ENCODE assay signal across 8 cellular contexts in genomic region chr15:55196011-55196410, GRCh38. TPM values are rescaled to one million over a fixed set of nuclear protein-coding genes. Genes with fewer than 3 reads are reported as not detected.
DNase-seq lines count a peak whose midpoint lies in the region; ATAC-seq, FAIRE-seq and TF ChIP-seq lines count a peak whose summit lies in the region.

No MANE protein-coding gene starts in this region.

- no peak overlapping the region for H3K4me3 Mint-ChIP-seq in astrocyte (ENCODE audit: unreplicated experiment)
- H3K4me3 Mint-ChIP-seq in activated T-cell treated with anti-CD3 and anti-CD28 coated beads, Interleukin-2, amount 50 U/mL, for 72 hours, result no peak overlapping the region

- H3K36me3 Mint-ChIP-seq in astrocyte (ENCODE audit: low read depth, unreplicated experiment), result peaks cover 3% of the 10 kb centered on the region
- peaks cover 12 to 37% of the 10 kb centered on the region in 2 donors for H3K36me3 Mint-ChIP-seq in activated T-cell treated with anti-CD3 and anti-CD28 coated beads, Interleukin-2, amount 50 U/mL, for 72 hours (ENCODE audit: insufficient read depth in 2 of 2)

- TF ChIP-seq POLR2A in heart left ventricle (IDR thresholded peaks at IDR 0.05) (no peak), lower leg skin (IDR thresholded peaks at IDR 0.05) (no peak), uterus (IDR thresholded peaks at IDR 0.05) (no peak)

- H3K4me1 ChIP-seq in heart left ventricle (peaks cover 0 to 43% (median 26%) of the 10 kb centered on the region in 12 donors), astrocyte (ENCODE audit: insufficient read depth, low read length) (peaks cover 11% of the 10 kb centered on the region), uterus (peaks cover 0 to 6% of the 10 kb centered on the region in 2 donors)

- H3K27ac ChIP-seq in heart left ventricle (peak overlapping the region; percentile 78 to 93 (median 90)), astrocyte (ENCODE audit: low read depth, low read length) (peak overlapping the region; percentile 94), uterus (peak overlapping the region; percentile 91 to 93)

- H3K9me3 Mint-ChIP-seq in astrocyte (ENCODE audit: unreplicated experiment), result no peaks in the 10 kb centered on the region
- peaks cover 2 to 7% of the 10 kb centered on the region in 2 donors for H3K9me3 Mint-ChIP-seq in activated T-cell treated with anti-CD3 and anti-CD28 coated beads, Interleukin-2, amount 50 U/mL, for 72 hours

- H2AFZ ChIP-seq in astrocyte (ENCODE audit: low read depth, low read length), result no peak overlapping the region

- H3K36me3 ChIP-seq in heart left ventricle (peaks cover 0 to 17% (median 14%) of the 10 kb centered on the region in 9 donors), astrocyte (ENCODE audit: insufficient read depth, low read length) (peaks cover 14% of the 10 kb centered on the region), uterus (no peaks in the 10 kb centered on the region)

- DNase-seq in heart left ventricle, result no peak
- DNase-seq in cardiac septum (ENCODE audit: low spot score), result no peak
- no peak for DNase-seq in astrocyte (ENCODE audit: low read depth)
- DNase-seq in lower leg skin (ENCODE audit: low spot score in 2 of 2), result no peak
- DNase-seq in uterus, result no peak
- no peak for DNase-seq in posterior vena cava (ENCODE audit: low spot score)
- DNase-seq in C1 segment of cervical spinal cord (lab: John Stamatoyannopoulos, UW), result no peak
- DNase-seq in activated T-cell treated with anti-CD3 and anti-CD28 coated beads, Interleukin-2, amount 50 U/mL, for 72 hours, result no peak

- H3K4me2 ChIP-seq in astrocyte (ENCODE audit: low read length), result peak overlapping the region; percentile 91

- H3K27me3 ChIP-seq in heart left ventricle, result no peaks in the 10 kb centered on the region
- H3K27me3 ChIP-seq in astrocyte (ENCODE audit: insufficient read depth, low read length), result no peaks in the 10 kb centered on the region
- H3K27me3 ChIP-seq in uterus, result no peaks in the 10 kb centered on the region

- H4K20me1 ChIP-seq in astrocyte (ENCODE audit: insufficient read depth, low read length), result peaks cover 46% of the 10 kb centered on the region

- peak overlapping the region; percentile 96 for H3K9ac ChIP-seq in astrocyte (ENCODE audit: low read length)

- no peaks in the 10 kb centered on the region for H3K27me3 Mint-ChIP-seq in astrocyte (ENCODE audit: low read depth, unreplicated experiment)
- no peaks in the 10 kb centered on the region for H3K27me3 Mint-ChIP-seq in activated T-cell treated with anti-CD3 and anti-CD28 coated beads, Interleukin-2, amount 50 U/mL, for 72 hours (ENCODE audit: low read depth)

- no peak for ATAC-seq in heart left ventricle
- ATAC-seq in activated T-cell treated with anti-CD3 and anti-CD28 coated beads, Interleukin-2, amount 50 U/mL, for 72 hours (replicated peaks in 1 of 2), result no peak

- H3K9me3 ChIP-seq in heart left ventricle (no peaks in the 10 kb centered on the region), astrocyte (ENCODE audit: insufficient read depth, low read depth, low read length) (no peaks in the 10 kb centered on the region), uterus (no peaks in the 10 kb centered on the region)

- H3K4me1 Mint-ChIP-seq in astrocyte (ENCODE audit: low read depth, unreplicated experiment), result peaks cover 20% of the 10 kb centered on the region
- H3K4me1 Mint-ChIP-seq in activated T-cell treated with anti-CD3 and anti-CD28 coated beads, Interleukin-2, amount 50 U/mL, for 72 hours (ENCODE audit: low read depth), result peaks cover 5% of the 10 kb centered on the region

- no peak for FAIRE-seq in astrocyte (lab: Jason Lieb, UNC)

- intact Hi-C loops in heart left ventricle (cut with DNase I) (loop anchor here in 2 of 10 donors (5.0 to 10.0 kb wide), 3 partner anchors 209 to 1046 kb away; partner anchors contain the start of genes CCPG1 (in 2 of the 2), PIERCE2 (in 2 of the 2) and RFX7 (in 1 of the 2)), cardiac septum (cut with DNase I) (loop anchor here (5.0 kb wide), 1 partner anchor 211 kb away; the partner anchor contains the start of genes CCPG1 and PIERCE2), lower leg skin (cut with DNase I; ENCODE audit: low total_unique reads) (no loop called here), uterus (cut with DNase I; ENCODE audit: low total_unique reads) (no loop called here), posterior vena cava (cut with DNase I) (no loop called here)

- H3K4me3 ChIP-seq in heart left ventricle, result peak overlapping the region; percentile 63 to 97 (median 80)
- H3K4me3 ChIP-seq in astrocyte (ENCODE audit: insufficient read depth, low read depth, low read length), result peak overlapping the region; percentile 89
- peak overlapping the region; percentile 99 for H3K4me3 ChIP-seq in lower leg skin (ENCODE audit: low read depth, poor library complexity, severe bottlenecking)
- peak overlapping the region; percentile 86 to 87 for H3K4me3 ChIP-seq in uterus

- TF ChIP-seq CTCF in heart left ventricle (IDR thresholded peaks at IDR 0.05), result no peak
- no peak for TF ChIP-seq CTCF in astrocyte (IDR thresholded peaks at IDR 0.05; ENCODE audit: insufficient read depth, low read depth, low read length)
- no peak for TF ChIP-seq CTCF in lower leg skin (IDR thresholded peaks at IDR 0.05)
- TF ChIP-seq CTCF in uterus (IDR thresholded peaks at IDR 0.05), result no peak

- H3K79me2 ChIP-seq in astrocyte (ENCODE audit: insufficient read depth, low read length), result peaks cover 57% of the 10 kb centered on the region

- no peak overlapping the region for H3K27ac Mint-ChIP-seq in astrocyte (ENCODE audit: unreplicated experiment)
- no peak overlapping the region for H3K27ac Mint-ChIP-seq in activated T-cell treated with anti-CD3 and anti-CD28 coated beads, Interleukin-2, amount 50 U/mL, for 72 hours

- WGBS in heart left ventricle, 4 donors, result 3 to 6% (median 4%) methylated on average over 9 of the region's 9 CpGs
- 1 to 3% methylated on average over 9 of the region's 9 CpGs for WGBS in lower leg skin, 2 donors

RNA-seq across cellular contexts. Expression of gene RSL24D1, which starts 0.7 kb away (rescaled TPM):
- total RNA-seq in heart left ventricle, result 10 to 100 TPM; 25.5 to 51.5 (median 39.2) TPM
- polyA plus RNA-seq in heart left ventricle, result 10 to 100 TPM; 40.8 to 51.9 TPM
- total RNA-seq in cardiac septum, result 38.4 TPM
- total RNA-seq in astrocyte, result 71.4 and 76.1 TPM in 2 replicates
- 10 to 100 TPM; 41.4 to 70.3 (median 47.5) TPM for total RNA-seq in lower leg skin
- 100 to 1,000 TPM; 116 to 162 (median 120) TPM for total RNA-seq in uterus
- 10 to 100 TPM; 68.9 to 69.9 TPM for total RNA-seq in posterior vena cava
- 100 to 1,000 TPM; 181 to 207 TPM for total RNA-seq in activated T-cell treated with anti-CD3 and anti-CD28 coated beads, Interleukin-2, amount 50 U/mL, for 72 hours
